Comparison of ENCODE assay signal across 22 cellular contexts in genomic region chr2:46477912-46478311, GRCh38. TPM values are rescaled to one million over a fixed set of nuclear protein-coding genes. Genes with fewer than 3 reads are reported as not detected.
DNase-seq lines count a peak whose midpoint lies in the region; ATAC-seq and TF ChIP-seq lines count a peak whose summit lies in the region.
"Had no signal": no experiment of that assay in that cellular context is flagged by ENCODE, and none has a peak within 500 bp of the region (broad histone marks: within the 10 kb centered on the region; RNA-seq: fewer than 3 reads in every experiment).

No MANE protein-coding gene starts in this region.

- BruUV-seq in OCI-LY7 (replicated peaks; lab: Mats Ljungman, UMichigan): no TSS peak

- POLR2A ChIA-PET in CD8-positive, alpha-beta memory T cell (lab: Charles Lee): no interaction called here
- POLR2A ChIA-PET in OCI-LY7 (lab: Charles Lee): interaction anchor here (0.8 kb wide), 1 partner anchor 12 kb away, joined by 3 read pairs; no protein-coding TSS in a partner anchor

- peaks cover 16% of the 10 kb centered on the region for H3K27me3 Mint-ChIP-seq in CD4-positive, CD25-positive, alpha-beta regulatory T cell
- peaks cover 5 to 20% of the 10 kb centered on the region in 2 donors for H3K27me3 Mint-ChIP-seq in CD8-positive, alpha-beta memory T cell
- peaks cover 8% of the 10 kb centered on the region for H3K27me3 Mint-ChIP-seq in central memory CD8-positive, alpha-beta T cell
- H3K27me3 Mint-ChIP-seq in glutamatergic neuron (ENCODE audit: unreplicated experiment): no peaks in the 10 kb centered on the region

- WGBS in heart right ventricle, 2 donors: 90 to 95% methylated on average over 10 of the region's 10 CpGs

- H3K9me3 ChIP-seq in CD4-positive, CD25-positive, alpha-beta regulatory T cell (ENCODE audit: control insufficient read depth in 2 of 2, low read length in 2 of 2): no peaks in the 10 kb centered on the region
- H3K9me3 ChIP-seq in CD8-positive, alpha-beta memory T cell (ENCODE audit: low read length): no peaks in the 10 kb centered on the region
- H3K9me3 ChIP-seq in OCI-LY7 (ENCODE audit: low read length) (no peaks in the 10 kb centered on the region), heart right ventricle (no peaks in the 10 kb centered on the region)

- H3K4me3 ChIP-seq in CD4-positive, CD25-positive, alpha-beta regulatory T cell (ENCODE audit: low read depth, low read length): peak overlapping the region; percentile 18
- no peak overlapping the region for H3K4me3 ChIP-seq in CD8-positive, alpha-beta memory T cell (ENCODE audit: low read length)
- no peak overlapping the region for H3K4me3 ChIP-seq in OCI-LY7 (ENCODE audit: low read depth, low read length, poor library complexity, severe bottlenecking)
- no peak overlapping the region for H3K4me3 ChIP-seq in heart right ventricle
- H3K4me3 ChIP-seq: BLaER1 had no signal

- no peak overlapping the region for H3K27ac ChIP-seq in CD4-positive, CD25-positive, alpha-beta regulatory T cell (ENCODE audit: insufficient read depth, low read length, poor library complexity, severe bottlenecking)
- H3K27ac ChIP-seq in CD8-positive, alpha-beta memory T cell (ENCODE audit: low read depth, low read length): no peak overlapping the region
- no peak overlapping the region for H3K27ac ChIP-seq in OCI-LY7 (ENCODE audit: low read depth, low read length, poor library complexity, severe bottlenecking)
- no peak overlapping the region for H3K27ac ChIP-seq in heart right ventricle
- H3K27ac ChIP-seq: BLaER1 had no signal

- no peak for DNase-seq in CD4-positive, CD25-positive, alpha-beta regulatory T cell
- DNase-seq in CD8-positive, alpha-beta memory T cell: no peak
- DNase-seq in OCI-LY7 (ENCODE audit: low spot score) (no peak), heart right ventricle (no peak), glutamatergic neuron (no peak), hepatic stellate cell (ENCODE audit: low spot score) (no peak)
- DNase-seq in central memory CD8-positive, alpha-beta T cell (ENCODE audit: low spot score in 2 of 2): no peak
- DNase-seq: GDM1, GOT3, NCI-H1092 treated with DMSO at 0.1 percent for 48 hours, NCI-H1694, NCI-H2081, NCI-H2171, NCI-H345, NCI-H524, NCI-H774, OCI-M1 had no signal

- no peak overlapping the region for H2AFZ ChIP-seq in OCI-LY7 (ENCODE audit: low read length)

- H3K4me1 ChIP-seq in CD4-positive, CD25-positive, alpha-beta regulatory T cell (ENCODE audit: control insufficient read depth, insufficient read depth, low read length, poor library complexity, severe bottlenecking): peaks cover 11% of the 10 kb centered on the region
- H3K4me1 ChIP-seq in CD8-positive, alpha-beta memory T cell (ENCODE audit: insufficient read depth, low read length): peaks cover 11% of the 10 kb centered on the region
- H3K4me1 ChIP-seq in OCI-LY7 (ENCODE audit: insufficient read depth, low read length, poor library complexity, severe bottlenecking) (peaks cover 10% of the 10 kb centered on the region), heart right ventricle (peaks cover 0 to 15% (median 0%) of the 10 kb centered on the region in 9 donors)
- H3K4me1 ChIP-seq: BLaER1 had no signal

- H3K27me3 ChIP-seq in CD4-positive, CD25-positive, alpha-beta regulatory T cell (ENCODE audit: control insufficient read depth, insufficient read depth, low read length): no peaks in the 10 kb centered on the region
- H3K27me3 ChIP-seq in CD8-positive, alpha-beta memory T cell (ENCODE audit: insufficient read depth, low read length, poor library complexity, severe bottlenecking): no peaks in the 10 kb centered on the region
- no peaks in the 10 kb centered on the region for H3K27me3 ChIP-seq in heart right ventricle
- H3K27me3 ChIP-seq: BLaER1 had no signal

- no peaks in the 10 kb centered on the region for H3K79me2 ChIP-seq in OCI-LY7 (ENCODE audit: insufficient read depth, low read depth, low read length)

- TF ChIP-seq CTCF in OCI-LY7 (conservative IDR thresholded peaks at IDR 0.05; ENCODE audit: low read length) (no peak), heart right ventricle (IDR thresholded peaks at IDR 0.05) (no peak), glutamatergic neuron (IDR thresholded peaks at IDR 0.05; ENCODE audit: partially characterized antibody, unreplicated experiment) (no peak)

- H3K4me3 Mint-ChIP-seq in CD4-positive, CD25-positive, alpha-beta regulatory T cell: peak overlapping the region in 2 of 4 donors; percentile 26 to 73
- peak overlapping the region in 4 of 7 donors; percentile 50 to 62 (median 59) for H3K4me3 Mint-ChIP-seq in CD8-positive, alpha-beta memory T cell
- H3K4me3 Mint-ChIP-seq in central memory CD8-positive, alpha-beta T cell: peak overlapping the region; percentile 55
- H3K4me3 Mint-ChIP-seq in glutamatergic neuron (ENCODE audit: unreplicated experiment): no peak overlapping the region

- H3K27ac Mint-ChIP-seq in CD4-positive, CD25-positive, alpha-beta regulatory T cell: peak overlapping the region in 2 of 3 donors; percentile 20 to 33
- H3K27ac Mint-ChIP-seq in CD8-positive, alpha-beta memory T cell: peak overlapping the region in 4 of 8 donors; percentile 14 to 51 (median 17)
- H3K27ac Mint-ChIP-seq in central memory CD8-positive, alpha-beta T cell (ENCODE audit: low read depth): no peak overlapping the region
- H3K27ac Mint-ChIP-seq in glutamatergic neuron (ENCODE audit: unreplicated experiment): no peak overlapping the region

- H3K9me3 Mint-ChIP-seq in CD4-positive, CD25-positive, alpha-beta regulatory T cell: peaks cover 1 to 34% (median 12%) of the 10 kb centered on the region in 7 donors
- H3K9me3 Mint-ChIP-seq in CD8-positive, alpha-beta memory T cell: peaks cover 8 to 31% (median 10%) of the 10 kb centered on the region in 5 donors
- peaks cover 6% of the 10 kb centered on the region for H3K9me3 Mint-ChIP-seq in central memory CD8-positive, alpha-beta T cell
- H3K9me3 Mint-ChIP-seq in glutamatergic neuron (ENCODE audit: unreplicated experiment): peaks cover 4% of the 10 kb centered on the region

- CTCF ChIA-PET in CD8-positive, alpha-beta memory T cell (lab: Charles Lee): no interaction called here
- CTCF ChIA-PET in OCI-LY7 (lab: Charles Lee; ENCODE audit: unreplicated experiment): no interaction called here

- intact Hi-C loops in OCI-LY7 (cut with micrococcal nuclease; ENCODE audit: unreplicated experiment): no loop called here
- intact Hi-C loops in heart right ventricle (cut with DNase I): no loop called here

- H3K4me1 Mint-ChIP-seq in CD4-positive, CD25-positive, alpha-beta regulatory T cell: peaks cover 11 to 31% (median 17%) of the 10 kb centered on the region in 4 donors
- H3K4me1 Mint-ChIP-seq in CD8-positive, alpha-beta memory T cell: peaks cover 23 to 27% (median 27%) of the 10 kb centered on the region in 3 donors
- peaks cover 25% of the 10 kb centered on the region for H3K4me1 Mint-ChIP-seq in central memory CD8-positive, alpha-beta T cell
- no peaks in the 10 kb centered on the region for H3K4me1 Mint-ChIP-seq in glutamatergic neuron (ENCODE audit: low read depth, unreplicated experiment)

- no peaks in the 10 kb centered on the region for H4K20me1 ChIP-seq in OCI-LY7 (ENCODE audit: insufficient read depth, low read length)
- H4K20me1 ChIP-seq: BLaER1 had no signal

- H3K9me2 ChIP-seq in OCI-LY7 (ENCODE audit: insufficient read depth, low read length): no peaks in the 10 kb centered on the region

- no peak for ATAC-seq in CD4-positive, CD25-positive, alpha-beta regulatory T cell (ENCODE audit: low read depth in 2 of 2)
- no peak for ATAC-seq in central memory CD8-positive, alpha-beta T cell (replicated peaks; ENCODE audit: extremely low read depth, poor library complexity, severe bottlenecking)
- no peak for ATAC-seq in heart right ventricle
- ATAC-seq: CD8-positive, alpha-beta T cell; HCT116; Right ventricle myocardium inferior had no signal

- peak overlapping the region; percentile 20; the same call in 1 of the 2 replicates for H3K4me2 ChIP-seq in OCI-LY7 (ENCODE audit: low read length)
- H3K4me2 ChIP-seq: BLaER1 had no signal

- H3K36me3 ChIP-seq in CD4-positive, CD25-positive, alpha-beta regulatory T cell (ENCODE audit: control insufficient read depth, insufficient read depth, low read length): no peaks in the 10 kb centered on the region
- no peaks in the 10 kb centered on the region for H3K36me3 ChIP-seq in CD8-positive, alpha-beta memory T cell (ENCODE audit: insufficient read depth, low read length)
- H3K36me3 ChIP-seq in OCI-LY7 (ENCODE audit: insufficient read depth, low read length) (no peaks in the 10 kb centered on the region), heart right ventricle (no peaks in the 10 kb centered on the region)
- H3K36me3 ChIP-seq: BLaER1 had no signal

- peaks cover 8% of the 10 kb centered on the region for H3K36me3 Mint-ChIP-seq in CD4-positive, CD25-positive, alpha-beta regulatory T cell
- peaks cover 0 to 28% (median 0%) of the 10 kb centered on the region in 3 donors for H3K36me3 Mint-ChIP-seq in CD8-positive, alpha-beta memory T cell
- H3K36me3 Mint-ChIP-seq in central memory CD8-positive, alpha-beta T cell (ENCODE audit: insufficient read depth): no peaks in the 10 kb centered on the region
- H3K36me3 Mint-ChIP-seq in glutamatergic neuron (ENCODE audit: unreplicated experiment): peaks cover 12% of the 10 kb centered on the region

RNA-seq across cellular contexts. Expression of gene TMEM247, which starts 1.5 kb away (rescaled TPM):
- not detected for total RNA-seq in CD4-positive, CD25-positive, alpha-beta regulatory T cell
- polyA plus RNA-seq in CD4-positive, CD25-positive, alpha-beta regulatory T cell: not detected
- not detected for total RNA-seq in CD8-positive, alpha-beta memory T cell
- polyA plus RNA-seq in CD8-positive, alpha-beta memory T cell: not detected
- not detected in 2 replicates for total RNA-seq in OCI-LY7 (2014; rRNA removed; shearing (Covaris generic))
- total RNA-seq in OCI-LY7 (2022) (not detected in 2 replicates), heart right ventricle (not detected), glutamatergic neuron (ENCODE audit: unreplicated experiment) (not detected)
- not detected for polyA plus RNA-seq in heart right ventricle
- total RNA-seq: CD8-positive, alpha-beta T cell; Right ventricle myocardium inferior; SK-MEL-5 had no signal

Comparison
In these comparisons a context has a peak if more than half of its experiments do, and no peak if none do; other contexts are left out.
1. H3K27ac Mint-ChIP-seq: peak in CD4-positive, CD25-positive, alpha-beta regulatory T cell (2 of 3); none in central memory CD8-positive, alpha-beta T cell (single experiment) and glutamatergic neuron (single experiment).